Comparison of ENCODE assay signal across 1 cellular context in genomic region chr2:47078541-47079482, GRCh38.
TF ChIP-seq lines count a peak whose summit lies in the region.

No MANE protein-coding gene starts in this region.

TF ChIP-seq in HepG2, 621 proteins besides CTCF, POLR2A, EP300 and RAD21 (continued from another document and continues in another):
- TF ChIP-seq ARID2 (CRISPR knock-in tag; IDR thresholded peaks at IDR 0.05; ENCODE audit: borderline replicate concordance) (no peak), GLMP (CRISPR knock-in tag; IDR thresholded peaks at IDR 0.05; ENCODE audit: borderline replicate concordance) (no peak), ZNF562 (CRISPR knock-in tag; IDR thresholded peaks at IDR 0.05; ENCODE audit: borderline replicate concordance) (no peak), ZSCAN31 (CRISPR knock-in tag; IDR thresholded peaks at IDR 0.05; ENCODE audit: low read depth) (no peak), PHF21A (CRISPR knock-in tag; IDR thresholded peaks at IDR 0.05) (peak; percentile 87), SOX13 (IDR thresholded peaks at IDR 0.05) (peak; percentile 88), SOX13 (CRISPR knock-in tag; conservative IDR thresholded peaks at IDR 0.05 in 1 of 2, IDR thresholded peaks at IDR 0.05 in 1 of 2) (peak in 1 of 2 experiments; percentile 98; a peak in 2 of 4 replicates), ZSCAN29 (CRISPR knock-in tag; conservative IDR thresholded peaks at IDR 0.05) (peak; percentile 94), YY1 (IDR thresholded peaks at IDR 0.05; ENCODE audit: insufficient read depth, insufficient replicate concordance, low read depth, low read length) (peak; percentile 12), AFF4 (CRISPR knock-in tag; IDR thresholded peaks at IDR 0.05) (peak; percentile 27; the same call in 1 of the 2 replicates), ARHGAP35 (CRISPR knock-in tag; IDR thresholded peaks at IDR 0.05; ENCODE audit: borderline replicate concordance) (no peak), ZNF512B (CRISPR knock-in tag; IDR thresholded peaks at IDR 0.05; ENCODE audit: borderline replicate concordance) (0 out of 2 replicates have a peak, but pooled peaks have one; percentile 27), ZIK1 (CRISPR knock-in tag; IDR thresholded peaks at IDR 0.05; ENCODE audit: borderline replicate concordance, low read depth) (peak; percentile 56; the same call in 1 of the 2 replicates), ATF6 (CRISPR knock-in tag; conservative IDR thresholded peaks at IDR 0.05) (peak; percentile 89; the same call in 1 of the 2 replicates), TAF1 (CRISPR knock-in tag; IDR thresholded peaks at IDR 0.05) (0 out of 2 replicates have a peak, but pooled peaks have one; percentile 7), ARID4A (CRISPR knock-in tag; IDR thresholded peaks at IDR 0.05; ENCODE audit: borderline replicate concordance) (peak; percentile 7; the same call in 1 of the 2 replicates), CBX5 (CRISPR knock-in tag; IDR thresholded peaks at IDR 0.05; ENCODE audit: borderline replicate concordance) (peak; percentile 8; the same call in 1 of the 2 replicates), RORA (CRISPR knock-in tag; IDR thresholded peaks at IDR 0.05) (no peak), ZNF224 (CRISPR knock-in tag; IDR thresholded peaks at IDR 0.05) (no peak), ATF4 (CRISPR knock-in tag; IDR thresholded peaks at IDR 0.05) (peak in 1 of 2 experiments; percentile 85; a peak in 2 of 4 replicates), HNRNPUL1 (IDR thresholded peaks at IDR 0.05; ENCODE audit: low read depth, low read length) (no peak), FOXM1 (CRISPR knock-in tag; IDR thresholded peaks at IDR 0.05) (no peak), KDM3A (CRISPR knock-in tag; IDR thresholded peaks at IDR 0.05; ENCODE audit: low read depth) (peak; percentile 85; the same call in 1 of the 2 replicates), JDP2 (CRISPR knock-in tag; IDR thresholded peaks at IDR 0.05; ENCODE audit: borderline replicate concordance) (no peak; the same call in 1 of the 2 replicates), ZNF382 (CRISPR knock-in tag; IDR thresholded peaks at IDR 0.05; ENCODE audit: borderline replicate concordance) (no peak), MED1 (CRISPR knock-in tag; IDR thresholded peaks at IDR 0.05) (peak; percentile 98), CENPX (CRISPR knock-in tag; IDR thresholded peaks at IDR 0.05) (no peak), YEATS2 (CRISPR knock-in tag; IDR thresholded peaks at IDR 0.05; ENCODE audit: borderline replicate concordance) (peak; percentile 50; the same call in 1 of the 2 replicates), ZNF7 (CRISPR knock-in tag; IDR thresholded peaks at IDR 0.05) (no peak; the same call in 1 of the 2 replicates), SAFB2 (CRISPR knock-in tag; IDR thresholded peaks at IDR 0.05; ENCODE audit: borderline replicate concordance, low read depth) (no peak), ZNF207 (IDR thresholded peaks at IDR 0.05; ENCODE audit: borderline replicate concordance) (no peak), THYN1 (CRISPR knock-in tag; IDR thresholded peaks at IDR 0.05; ENCODE audit: borderline replicate concordance, low read depth) (no peak), RFXANK (CRISPR knock-in tag; IDR thresholded peaks at IDR 0.05) (peak; percentile 74; the same call in 1 of the 2 replicates), MATR3 (CRISPR knock-in tag; IDR thresholded peaks at IDR 0.05) (no peak), GFI1 (CRISPR knock-in tag; IDR thresholded peaks at IDR 0.05; ENCODE audit: borderline replicate concordance) (peak; percentile 77), REPIN1 (CRISPR knock-in tag; IDR thresholded peaks at IDR 0.05; ENCODE audit: borderline replicate concordance, low read depth) (peak; percentile 88), ERF (CRISPR knock-in tag; IDR thresholded peaks at IDR 0.05) (peak; percentile 86), ZNF350 (CRISPR knock-in tag; IDR thresholded peaks at IDR 0.05; ENCODE audit: borderline replicate concordance, low read depth) (no peak), SIX4 (CRISPR knock-in tag; IDR thresholded peaks at IDR 0.05) (peak; percentile 95), ZNF713 (CRISPR knock-in tag; IDR thresholded peaks at IDR 0.05) (no peak), SMYD3 (CRISPR knock-in tag; IDR thresholded peaks at IDR 0.05) (0 out of 2 replicates have a peak, but pooled peaks have one; percentile 63), DNMT3B (CRISPR knock-in tag; conservative IDR thresholded peaks at IDR 0.05) (peak; percentile 75; the same call in 1 of the 2 replicates), GATAD2A (CRISPR knock-in tag; IDR thresholded peaks at IDR 0.05) (peak; percentile 100), ZNF550 (CRISPR knock-in tag; IDR thresholded peaks at IDR 0.05; ENCODE audit: borderline replicate concordance) (0 out of 2 replicates have a peak, but pooled peaks have one; percentile 76), AKAP8 (CRISPR knock-in tag; IDR thresholded peaks at IDR 0.05) (no peak), ZBTB46 (CRISPR knock-in tag; IDR thresholded peaks at IDR 0.05; ENCODE audit: borderline replicate concordance) (no peak), ZNF792 (CRISPR knock-in tag; IDR thresholded peaks at IDR 0.05) (peak; percentile 94), NKX3-1 (CRISPR knock-in tag; IDR thresholded peaks at IDR 0.05) (peak; percentile 88; the same call in 1 of the 2 replicates), THRA (CRISPR knock-in tag; IDR thresholded peaks at IDR 0.05; ENCODE audit: borderline replicate concordance) (peak; percentile 94)
